In genomic region chr6:166952567-166953464, GRCh38 we compare ENCODE assay signal across 1 cellular context.
TF ChIP-seq lines count a peak whose summit lies in the region.

No MANE protein-coding gene starts in this region.

TF ChIP-seq in HepG2, 621 proteins besides CTCF, POLR2A, EP300 and RAD21 (continued from another document):
- TF ChIP-seq, protein P1, sequence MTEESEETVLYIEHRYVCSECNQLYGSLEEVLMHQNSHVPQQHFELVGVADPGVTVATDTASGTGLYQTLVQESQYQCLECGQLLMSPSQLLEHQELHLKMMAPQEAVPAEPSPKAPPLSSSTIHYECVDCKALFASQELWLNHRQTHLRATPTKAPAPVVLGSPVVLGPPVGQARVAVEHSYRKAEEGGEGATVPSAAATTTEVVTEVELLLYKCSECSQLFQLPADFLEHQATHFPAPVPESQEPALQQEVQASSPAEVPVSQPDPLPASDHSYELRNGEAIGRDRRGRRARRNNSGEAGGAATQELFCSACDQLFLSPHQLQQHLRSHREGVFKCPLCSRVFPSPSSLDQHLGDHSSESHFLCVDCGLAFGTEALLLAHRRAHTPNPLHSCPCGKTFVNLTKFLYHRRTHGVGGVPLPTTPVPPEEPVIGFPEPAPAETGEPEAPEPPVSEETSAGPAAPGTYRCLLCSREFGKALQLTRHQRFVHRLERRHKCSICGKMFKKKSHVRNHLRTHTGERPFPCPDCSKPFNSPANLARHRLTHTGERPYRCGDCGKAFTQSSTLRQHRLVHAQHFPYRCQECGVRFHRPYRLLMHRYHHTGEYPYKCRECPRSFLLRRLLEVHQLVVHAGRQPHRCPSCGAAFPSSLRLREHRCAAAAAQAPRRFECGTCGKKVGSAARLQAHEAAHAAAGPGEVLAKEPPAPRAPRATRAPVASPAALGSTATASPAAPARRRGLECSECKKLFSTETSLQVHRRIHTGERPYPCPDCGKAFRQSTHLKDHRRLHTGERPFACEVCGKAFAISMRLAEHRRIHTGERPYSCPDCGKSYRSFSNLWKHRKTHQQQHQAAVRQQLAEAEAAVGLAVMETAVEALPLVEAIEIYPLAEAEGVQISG (CRISPR knock-in tag; IDR thresholded peaks at IDR 0.05) = no peak
- TF ChIP-seq ZBTB7A (CRISPR knock-in tag; IDR thresholded peaks at IDR 0.05) = no peak
- no peak for TF ChIP-seq FOXA3 (CRISPR knock-in tag; IDR thresholded peaks at IDR 0.05)
- TF ChIP-seq SIX1 (CRISPR knock-in tag; IDR thresholded peaks at IDR 0.05; ENCODE audit: borderline replicate concordance) = no peak
- no peak for TF ChIP-seq MTF1 (CRISPR knock-in tag; IDR thresholded peaks at IDR 0.05)
- no peak for TF ChIP-seq ZNF556 (CRISPR knock-in tag; IDR thresholded peaks at IDR 0.05; ENCODE audit: borderline replicate concordance)
- TF ChIP-seq, protein P2, sequence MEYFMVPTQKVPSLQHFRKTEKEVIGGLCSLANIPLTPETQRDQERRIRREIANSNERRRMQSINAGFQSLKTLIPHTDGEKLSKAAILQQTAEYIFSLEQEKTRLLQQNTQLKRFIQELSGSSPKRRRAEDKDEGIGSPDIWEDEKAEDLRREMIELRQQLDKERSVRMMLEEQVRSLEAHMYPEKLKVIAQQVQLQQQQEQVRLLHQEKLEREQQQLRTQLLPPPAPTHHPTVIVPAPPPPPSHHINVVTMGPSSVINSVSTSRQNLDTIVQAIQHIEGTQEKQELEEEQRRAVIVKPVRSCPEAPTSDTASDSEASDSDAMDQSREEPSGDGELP (IDR thresholded peaks at IDR 0.05; ENCODE audit: borderline replicate concordance, low read depth) = no peak
- TF ChIP-seq CEBPB (IDR thresholded peaks at IDR 0.05; ENCODE audit: borderline replicate concordance, low read depth, low read length) = no peak
- TF ChIP-seq, protein P3, sequence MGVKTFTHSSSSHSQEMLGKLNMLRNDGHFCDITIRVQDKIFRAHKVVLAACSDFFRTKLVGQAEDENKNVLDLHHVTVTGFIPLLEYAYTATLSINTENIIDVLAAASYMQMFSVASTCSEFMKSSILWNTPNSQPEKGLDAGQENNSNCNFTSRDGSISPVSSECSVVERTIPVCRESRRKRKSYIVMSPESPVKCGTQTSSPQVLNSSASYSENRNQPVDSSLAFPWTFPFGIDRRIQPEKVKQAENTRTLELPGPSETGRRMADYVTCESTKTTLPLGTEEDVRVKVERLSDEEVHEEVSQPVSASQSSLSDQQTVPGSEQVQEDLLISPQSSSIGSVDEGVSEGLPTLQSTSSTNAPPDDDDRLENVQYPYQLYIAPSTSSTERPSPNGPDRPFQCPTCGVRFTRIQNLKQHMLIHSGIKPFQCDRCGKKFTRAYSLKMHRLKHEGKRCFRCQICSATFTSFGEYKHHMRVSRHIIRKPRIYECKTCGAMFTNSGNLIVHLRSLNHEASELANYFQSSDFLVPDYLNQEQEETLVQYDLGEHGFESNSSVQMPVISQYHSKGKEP (CRISPR knock-in tag; IDR thresholded peaks at IDR 0.05) = no peak
- TF ChIP-seq, protein P4, sequence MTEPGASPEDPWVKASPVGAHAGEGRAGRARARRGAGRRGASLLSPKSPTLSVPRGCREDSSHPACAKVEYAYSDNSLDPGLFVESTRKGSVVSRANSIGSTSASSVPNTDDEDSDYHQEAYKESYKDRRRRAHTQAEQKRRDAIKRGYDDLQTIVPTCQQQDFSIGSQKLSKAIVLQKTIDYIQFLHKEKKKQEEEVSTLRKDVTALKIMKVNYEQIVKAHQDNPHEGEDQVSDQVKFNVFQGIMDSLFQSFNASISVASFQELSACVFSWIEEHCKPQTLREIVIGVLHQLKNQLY (CRISPR knock-in tag; IDR thresholded peaks at IDR 0.05) = no peak
- no peak for TF ChIP-seq PHB2 (IDR thresholded peaks at IDR 0.05; ENCODE audit: partially characterized antibody)
- TF ChIP-seq DDIT3 (CRISPR knock-in tag; IDR thresholded peaks at IDR 0.05) = no peak
- TF ChIP-seq HNF1B (CRISPR knock-in tag; IDR thresholded peaks at IDR 0.05) = 0 out of 2 replicates have a peak, but pooled peaks have one; percentile 18
- TF ChIP-seq ZNF441 (CRISPR knock-in tag; IDR thresholded peaks at IDR 0.05; ENCODE audit: borderline replicate concordance) = no peak
- TF ChIP-seq ZKSCAN5 (CRISPR knock-in tag; IDR thresholded peaks at IDR 0.05) = no peak
- TF ChIP-seq EHMT2 (IDR thresholded peaks at IDR 0.05; ENCODE audit: borderline replicate concordance, low read depth, low read length) = no peak
- no peak for TF ChIP-seq PHF20 (CRISPR knock-in tag; IDR thresholded peaks at IDR 0.05)
- TF ChIP-seq NAIF1 (CRISPR knock-in tag; IDR thresholded peaks at IDR 0.05; ENCODE audit: borderline replicate concordance) = no peak
- no peak for TF ChIP-seq HDAC2 (CRISPR knock-in tag; IDR thresholded peaks at IDR 0.05)
- no peak for TF ChIP-seq ZNF883 (CRISPR knock-in tag; IDR thresholded peaks at IDR 0.05; ENCODE audit: not compliant biosample characterization)
- TF ChIP-seq ISX (CRISPR knock-in tag; conservative IDR thresholded peaks at IDR 0.05) = no peak
- TF ChIP-seq MBNL3 (CRISPR knock-in tag; conservative IDR thresholded peaks at IDR 0.05) = no peak
- TF ChIP-seq ZNF660 (CRISPR knock-in tag; IDR thresholded peaks at IDR 0.05; ENCODE audit: borderline replicate concordance, low read depth) = no peak
- no peak for TF ChIP-seq ZNF12 (CRISPR knock-in tag; IDR thresholded peaks at IDR 0.05)
- TF ChIP-seq SMYD3 (CRISPR knock-in tag; IDR thresholded peaks at IDR 0.05) = no peak
- TF ChIP-seq, protein P5, sequence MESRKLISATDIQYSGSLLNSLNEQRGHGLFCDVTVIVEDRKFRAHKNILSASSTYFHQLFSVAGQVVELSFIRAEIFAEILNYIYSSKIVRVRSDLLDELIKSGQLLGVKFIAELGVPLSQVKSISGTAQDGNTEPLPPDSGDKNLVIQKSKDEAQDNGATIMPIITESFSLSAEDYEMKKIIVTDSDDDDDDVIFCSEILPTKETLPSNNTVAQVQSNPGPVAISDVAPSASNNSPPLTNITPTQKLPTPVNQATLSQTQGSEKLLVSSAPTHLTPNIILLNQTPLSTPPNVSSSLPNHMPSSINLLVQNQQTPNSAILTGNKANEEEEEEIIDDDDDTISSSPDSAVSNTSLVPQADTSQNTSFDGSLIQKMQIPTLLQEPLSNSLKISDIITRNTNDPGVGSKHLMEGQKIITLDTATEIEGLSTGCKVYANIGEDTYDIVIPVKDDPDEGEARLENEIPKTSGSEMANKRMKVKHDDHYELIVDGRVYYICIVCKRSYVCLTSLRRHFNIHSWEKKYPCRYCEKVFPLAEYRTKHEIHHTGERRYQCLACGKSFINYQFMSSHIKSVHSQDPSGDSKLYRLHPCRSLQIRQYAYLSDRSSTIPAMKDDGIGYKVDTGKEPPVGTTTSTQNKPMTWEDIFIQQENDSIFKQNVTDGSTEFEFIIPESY (CRISPR knock-in tag; IDR thresholded peaks at IDR 0.05) = peak; percentile 69; the same call in 1 of the 2 replicates
- TF ChIP-seq KLF6 (CRISPR knock-in tag; IDR thresholded peaks at IDR 0.05) = no peak
- TF ChIP-seq, protein P6, sequence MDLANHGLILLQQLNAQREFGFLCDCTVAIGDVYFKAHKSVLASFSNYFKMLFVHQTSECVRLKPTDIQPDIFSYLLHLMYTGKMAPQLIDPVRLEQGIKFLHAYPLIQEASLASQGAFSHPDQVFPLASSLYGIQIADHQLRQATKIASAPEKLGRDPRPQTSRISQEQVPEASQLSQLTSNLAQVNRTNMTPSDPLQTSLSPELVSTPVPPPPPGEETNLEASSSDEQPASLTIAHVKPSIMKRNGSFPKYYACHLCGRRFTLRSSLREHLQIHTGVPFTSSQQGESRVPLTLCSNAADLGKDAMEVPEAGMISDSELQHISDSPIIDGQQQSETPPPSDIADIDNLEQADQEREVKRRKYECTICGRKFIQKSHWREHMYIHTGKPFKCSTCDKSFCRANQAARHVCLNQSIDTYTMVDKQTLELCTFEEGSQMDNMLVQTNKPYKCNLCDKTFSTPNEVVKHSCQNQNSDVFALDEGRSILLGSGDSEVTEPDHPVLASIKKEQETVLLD (CRISPR knock-in tag; IDR thresholded peaks at IDR 0.05; ENCODE audit: low read depth) = 0 out of 2 replicates have a peak, but pooled peaks have one; percentile 28
- no peak for TF ChIP-seq ZNF3 (CRISPR knock-in tag; IDR thresholded peaks at IDR 0.05)
- TF ChIP-seq, protein P7, sequence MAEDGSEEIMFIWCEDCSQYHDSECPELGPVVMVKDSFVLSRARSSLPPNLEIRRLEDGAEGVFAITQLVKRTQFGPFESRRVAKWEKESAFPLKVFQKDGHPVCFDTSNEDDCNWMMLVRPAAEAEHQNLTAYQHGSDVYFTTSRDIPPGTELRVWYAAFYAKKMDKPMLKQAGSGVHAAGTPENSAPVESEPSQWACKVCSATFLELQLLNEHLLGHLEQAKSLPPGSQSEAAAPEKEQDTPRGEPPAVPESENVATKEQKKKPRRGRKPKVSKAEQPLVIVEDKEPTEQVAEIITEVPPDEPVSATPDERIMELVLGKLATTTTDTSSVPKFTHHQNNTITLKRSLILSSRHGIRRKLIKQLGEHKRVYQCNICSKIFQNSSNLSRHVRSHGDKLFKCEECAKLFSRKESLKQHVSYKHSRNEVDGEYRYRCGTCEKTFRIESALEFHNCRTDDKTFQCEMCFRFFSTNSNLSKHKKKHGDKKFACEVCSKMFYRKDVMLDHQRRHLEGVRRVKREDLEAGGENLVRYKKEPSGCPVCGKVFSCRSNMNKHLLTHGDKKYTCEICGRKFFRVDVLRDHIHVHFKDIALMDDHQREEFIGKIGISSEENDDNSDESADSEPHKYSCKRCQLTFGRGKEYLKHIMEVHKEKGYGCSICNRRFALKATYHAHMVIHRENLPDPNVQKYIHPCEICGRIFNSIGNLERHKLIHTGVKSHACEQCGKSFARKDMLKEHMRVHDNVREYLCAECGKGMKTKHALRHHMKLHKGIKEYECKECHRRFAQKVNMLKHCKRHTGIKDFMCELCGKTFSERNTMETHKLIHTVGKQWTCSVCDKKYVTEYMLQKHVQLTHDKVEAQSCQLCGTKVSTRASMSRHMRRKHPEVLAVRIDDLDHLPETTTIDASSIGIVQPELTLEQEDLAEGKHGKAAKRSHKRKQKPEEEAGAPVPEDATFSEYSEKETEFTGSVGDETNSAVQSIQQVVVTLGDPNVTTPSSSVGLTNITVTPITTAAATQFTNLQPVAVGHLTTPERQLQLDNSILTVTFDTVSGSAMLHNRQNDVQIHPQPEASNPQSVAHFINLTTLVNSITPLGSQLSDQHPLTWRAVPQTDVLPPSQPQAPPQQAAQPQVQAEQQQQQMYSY (CRISPR knock-in tag; IDR thresholded peaks at IDR 0.05) = no peak
- TF ChIP-seq POGZ (CRISPR knock-in tag; IDR thresholded peaks at IDR 0.05) = no peak
- TF ChIP-seq PCBP2 (optimal IDR thresholded peaks at IDR 0.05; ENCODE audit: low read depth, low read length, poor library complexity, severe bottlenecking) = no peak
- peak; percentile 41; the same call in 1 of the 2 replicates for TF ChIP-seq RBFOX2 (IDR thresholded peaks at IDR 0.05; ENCODE audit: low read depth, low read length)
- no peak for TF ChIP-seq JDP2 (CRISPR knock-in tag; IDR thresholded peaks at IDR 0.05; ENCODE audit: borderline replicate concordance)
- no peak for TF ChIP-seq IKZF1 (IDR thresholded peaks at IDR 0.05)
- TF ChIP-seq HOXA3 (CRISPR knock-in tag; IDR thresholded peaks at IDR 0.05) = no peak
